Comparison of ENCODE assay signal across 8 cellular contexts in genomic region chr20:49915118-49915379, GRCh38. TPM values are rescaled to one million over a fixed set of nuclear protein-coding genes. Genes with fewer than 3 reads are reported as not detected.
DNase-seq lines count a peak whose midpoint lies in the region; ATAC-seq and TF ChIP-seq lines count a peak whose summit lies in the region.

No MANE protein-coding gene starts in this region.

- H3K27me3 ChIP-seq in OCI-LY3 (ENCODE audit: low read depth, low read length) (no peaks in the 10 kb centered on the region), esophagus (ENCODE audit: control insufficient read depth in 1 of 2, insufficient read depth in 2 of 2, low read length in 2 of 2) (no peaks in the 10 kb centered on the region)

- no peaks in the 10 kb centered on the region for H3K9me3 ChIP-seq in OCI-LY3 (ENCODE audit: insufficient read depth, low read length)
- H3K9me3 ChIP-seq in esophagus (ENCODE audit: control insufficient read depth in 2 of 2, insufficient read depth in 1 of 2, low read depth in 1 of 2, low read length in 1 of 2), result no peaks in the 10 kb centered on the region

- TF ChIP-seq CTCF in OCI-LY3 (IDR thresholded peaks at IDR 0.05; ENCODE audit: low read depth, low read length) (peak; percentile 32), osteocyte (IDR thresholded peaks at IDR 0.05) (no peak)

- WGBS in esophagus, 2 donors, result 0 to 1% methylated on average over 18 to 23 of the region's 23 CpGs

- H3K4me2 ChIP-seq in OCI-LY3 (ENCODE audit: low read length), result peak overlapping the region; percentile 88

- peak overlapping the region; percentile 100 for H3K27ac Mint-ChIP-seq in activated T-cell treated with anti-CD3 and anti-CD28 coated beads, Interleukin-2, amount 50 U/mL, for 72 hours
- peak overlapping the region; percentile 90 for H3K27ac Mint-ChIP-seq in osteocyte (ENCODE audit: unreplicated experiment)

- H3K9me3 Mint-ChIP-seq in activated T-cell treated with anti-CD3 and anti-CD28 coated beads, Interleukin-2, amount 50 U/mL, for 72 hours, result no peaks in the 10 kb centered on the region
- H3K9me3 Mint-ChIP-seq in osteocyte (ENCODE audit: unreplicated experiment), result no peaks in the 10 kb centered on the region

- no peaks in the 10 kb centered on the region for H3K27me3 Mint-ChIP-seq in activated T-cell treated with anti-CD3 and anti-CD28 coated beads, Interleukin-2, amount 50 U/mL, for 72 hours (ENCODE audit: low read depth)
- H3K27me3 Mint-ChIP-seq in osteocyte (ENCODE audit: unreplicated experiment), result no peaks in the 10 kb centered on the region

- ATAC-seq in activated T-cell treated with anti-CD3 and anti-CD28 coated beads, Interleukin-2, amount 50 U/mL, for 72 hours (replicated peaks in 1 of 2), result no peak

- H3K36me3 ChIP-seq in OCI-LY3 (replicated peaks; ENCODE audit: low read depth, low read length) (peaks cover 11% of the 10 kb centered on the region), esophagus (ENCODE audit: control insufficient read depth in 2 of 2, insufficient read depth in 2 of 2, low read length in 1 of 2) (peaks cover 0 to 4% of the 10 kb centered on the region in 2 donors)

- H3K9ac ChIP-seq in OCI-LY3 (ENCODE audit: low read length), result peak overlapping the region; percentile 82

- H3K4me3 ChIP-seq in OCI-LY3 (ENCODE audit: low read length) (peak overlapping the region; percentile 85), esophagus (ENCODE audit: low read depth in 1 of 2, low read length in 2 of 2) (peak overlapping the region; percentile 91 to 94)

- H3K27ac ChIP-seq in OCI-LY3 (ENCODE audit: low read length), result peak overlapping the region; percentile 88
- H3K27ac ChIP-seq in esophagus (ENCODE audit: low read depth in 2 of 2, low read length in 1 of 2), result peak overlapping the region; percentile 99 to 100

- peaks cover 53% of the 10 kb centered on the region for H3K79me2 ChIP-seq in OCI-LY3 (ENCODE audit: low read length)

- peak overlapping the region; percentile 95 for H2AFZ ChIP-seq in OCI-LY3 (ENCODE audit: low read depth, low read length)

- no peaks in the 10 kb centered on the region for H3K36me3 Mint-ChIP-seq in activated T-cell treated with anti-CD3 and anti-CD28 coated beads, Interleukin-2, amount 50 U/mL, for 72 hours (ENCODE audit: insufficient read depth in 2 of 2)
- no peaks in the 10 kb centered on the region for H3K36me3 Mint-ChIP-seq in osteocyte (ENCODE audit: unreplicated experiment)

- no peak for DNase-seq in activated T-cell treated with anti-CD3 and anti-CD28 coated beads, Interleukin-2, amount 50 U/mL, for 72 hours
- no peak for DNase-seq in activated T-cell treated with anti-CD3 and anti-CD28 coated beads, Interleukin-2, amount 50 U/mL, for 48 hours
- DNase-seq in osteocyte (ENCODE audit: extremely low spot score, unreplicated experiment) (no peak), HPDE6-E6E7 (ENCODE audit: extremely low spot score) (no peak), NCI-H2196 (lab: John Stamatoyannopoulos, UW; ENCODE audit: unreplicated experiment) (no peak)
- no peak for DNase-seq in stimulated activated CD4-positive, alpha-beta T cell treated with anti-CD3 and anti-CD28 coated beads, Interleukin-4, amount 100 ng/mL, for 4 hours

- peaks cover 22% of the 10 kb centered on the region for H4K20me1 ChIP-seq in OCI-LY3 (ENCODE audit: insufficient read depth, low read length)

- H3K4me1 ChIP-seq in OCI-LY3 (ENCODE audit: low read length) (peaks cover 30% of the 10 kb centered on the region), esophagus (ENCODE audit: control insufficient read depth in 2 of 2, insufficient read depth in 2 of 2, low read length in 1 of 2) (peaks cover 0 to 9% of the 10 kb centered on the region in 2 donors)

- H3K4me1 Mint-ChIP-seq in activated T-cell treated with anti-CD3 and anti-CD28 coated beads, Interleukin-2, amount 50 U/mL, for 72 hours (ENCODE audit: low read depth), result peaks cover 47% of the 10 kb centered on the region
- H3K4me1 Mint-ChIP-seq in osteocyte (ENCODE audit: unreplicated experiment), result peaks cover 31% of the 10 kb centered on the region

- H3K4me3 Mint-ChIP-seq in activated T-cell treated with anti-CD3 and anti-CD28 coated beads, Interleukin-2, amount 50 U/mL, for 72 hours, result peak overlapping the region; percentile 97 to 99
- peak overlapping the region; percentile 98 for H3K4me3 Mint-ChIP-seq in osteocyte (ENCODE audit: unreplicated experiment)

RNA-seq across cellular contexts. Expression of gene SPATA2, which starts 0.3 kb away (rescaled TPM):
- 10 to 100 TPM; 10.6 to 10.8 TPM for total RNA-seq in activated T-cell treated with anti-CD3 and anti-CD28 coated beads, Interleukin-2, amount 50 U/mL, for 72 hours
- 1 to 10 TPM; 2.6 to 3.6 TPM for polyA plus RNA-seq in esophagus
- total RNA-seq in osteocyte, result 6.6 and 7.1 TPM in 2 replicates

RNA-seq across cellular contexts. Expression of gene RNF114, which starts 21.1 kb away (rescaled TPM):
- total RNA-seq in activated T-cell treated with anti-CD3 and anti-CD28 coated beads, Interleukin-2, amount 50 U/mL, for 72 hours, result 100 to 1,000 TPM in 1 of 2 donors, 10 to 100 TPM in 1; 99.2 to 113 TPM
- polyA plus RNA-seq in esophagus, result 10 to 100 TPM; 21.0 to 30.3 TPM
- total RNA-seq in osteocyte, result 64.9 and 65.1 TPM in 2 replicates
